In the genomic region with DNA sequence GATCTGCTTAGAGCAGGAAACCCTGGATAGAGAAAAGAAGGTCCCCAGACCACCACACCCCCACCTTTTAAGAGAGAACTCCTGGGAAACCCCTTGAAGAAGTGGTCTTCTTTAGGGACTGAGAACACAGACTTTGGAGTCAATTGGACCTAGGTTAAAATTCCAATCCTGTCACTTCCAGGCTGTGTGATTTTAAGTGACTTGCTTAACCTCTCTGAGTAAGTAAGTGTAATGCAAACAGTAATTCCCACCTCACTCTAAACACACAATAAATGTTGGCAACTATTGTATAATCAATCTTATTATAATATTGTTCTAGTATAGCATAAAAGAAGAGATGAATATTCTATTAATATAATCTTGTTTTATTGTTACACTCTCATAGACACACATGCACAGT, we compare ENCODE assay signal across 16 cellular contexts. TPM values are rescaled to one million over a fixed set of nuclear protein-coding genes. Genes with fewer than 3 reads are reported as not detected.
DNase-seq lines count a peak whose midpoint lies in the region; ATAC-seq and TF ChIP-seq lines count a peak whose summit lies in the region.
"Had no signal": no experiment of that assay in that cellular context is flagged by ENCODE, and none has a peak within 500 bp of the region (broad histone marks: within the 10 kb centered on the region; RNA-seq: fewer than 3 reads in every experiment).

No MANE protein-coding gene starts in this region.

- POLR2A ChIA-PET in activated CD4-positive, alpha-beta T cell treated with anti-CD3 and anti-CD28 coated beads, Interleukin-2, amount 10 ng/mL, durations not matched to agents 7 days and 5 days (lab: Charles Lee) = no interaction called here
- POLR2A ChIA-PET in activated CD4-positive, alpha-beta T cell treated with anti-CD3 and anti-CD28 coated beads for 36 hours (lab: Charles Lee) = no interaction called here
- POLR2A ChIA-PET in HEK293T (lab: Yijun Ruan, JAX) = no interaction called here

- peak overlapping the region; percentile 60 for H3K27ac Mint-ChIP-seq in activated CD4-positive, alpha-beta T cell treated with anti-CD3 and anti-CD28 coated beads, Interleukin-2, amount 10 ng/mL, durations not matched to agents 7 days and 5 days
- H3K27ac Mint-ChIP-seq in activated CD4-positive, alpha-beta T cell treated with anti-CD3 and anti-CD28 coated beads for 36 hours = no peak overlapping the region
- no peak overlapping the region for H3K27ac Mint-ChIP-seq in endothelial cell (ENCODE audit: unreplicated experiment)
- peak overlapping the region; percentile 21 for H3K27ac Mint-ChIP-seq in stimulated activated effector memory CD8-positive, alpha-beta T cell treated with anti-CD3 and anti-CD28 coated beads, Interleukin-12 subunit alpha, Interleukin-12 subunit beta, amount 100 ng/mL, for 72 hours

- peak overlapping the region; percentile 9 for H3K27ac ChIP-seq in RWPE2 (ENCODE audit: poor library complexity, severe bottlenecking)

- H3K36me3 ChIP-seq in RWPE2 (ENCODE audit: low read depth) = no peaks in the 10 kb centered on the region

- H3K27me3 ChIP-seq in RWPE2 (ENCODE audit: insufficient read depth, poor library complexity, severe bottlenecking) = no peaks in the 10 kb centered on the region

- CTCF ChIA-PET in activated CD4-positive, alpha-beta T cell treated with anti-CD3 and anti-CD28 coated beads, Interleukin-2, amount 10 ng/mL, durations not matched to agents 7 days and 5 days (lab: Charles Lee) = no interaction called here
- CTCF ChIA-PET in activated CD4-positive, alpha-beta T cell treated with anti-CD3 and anti-CD28 coated beads for 36 hours (lab: Charles Lee) = interaction anchor here (0.6 to 3.1 kb wide), 3 partner anchors 55 to 994 kb away, joined by 3 to 19 read pairs (median 3); a partner anchor contains a TSS
- CTCF ChIA-PET in HEK293T (lab: Yijun Ruan, JAX) = no interaction called here

- H3K36me3 Mint-ChIP-seq in activated CD4-positive, alpha-beta T cell treated with anti-CD3 and anti-CD28 coated beads, Interleukin-2, amount 10 ng/mL, durations not matched to agents 7 days and 5 days (ENCODE audit: low read depth) = no peaks in the 10 kb centered on the region
- no peaks in the 10 kb centered on the region for H3K36me3 Mint-ChIP-seq in activated CD4-positive, alpha-beta T cell treated with anti-CD3 and anti-CD28 coated beads for 36 hours (ENCODE audit: low read depth)
- H3K36me3 Mint-ChIP-seq in endothelial cell (ENCODE audit: low read depth, unreplicated experiment) = no peaks in the 10 kb centered on the region
- H3K36me3 Mint-ChIP-seq in stimulated activated effector memory CD8-positive, alpha-beta T cell treated with anti-CD3 and anti-CD28 coated beads, Interleukin-12 subunit alpha, Interleukin-12 subunit beta, amount 100 ng/mL, for 72 hours = peaks cover 8% of the 10 kb centered on the region

- no peak for ATAC-seq in activated CD4-positive, alpha-beta T cell treated with anti-CD3 and anti-CD28 coated beads for 36 hours
- ATAC-seq in RWPE2 (ENCODE audit: low read depth) (no peak), HG02610 (IDR thresholded peaks at IDR 0.05; ENCODE audit: unreplicated experiment) (no peak)
- ATAC-seq in stimulated activated effector memory CD8-positive, alpha-beta T cell treated with anti-CD3 and anti-CD28 coated beads, Interleukin-12 subunit alpha, Interleukin-12 subunit beta, amount 100 ng/mL, for 72 hours = no peak

- no peaks in the 10 kb centered on the region for H3K9me3 ChIP-seq in RWPE2 (ENCODE audit: severe bottlenecking)

- H3K4me3 ChIP-seq in RWPE2 (ENCODE audit: severe bottlenecking) = no peak overlapping the region

- no peak overlapping the region for H3K4me3 Mint-ChIP-seq in activated CD4-positive, alpha-beta T cell treated with anti-CD3 and anti-CD28 coated beads, Interleukin-2, amount 10 ng/mL, durations not matched to agents 7 days and 5 days
- H3K4me3 Mint-ChIP-seq in activated CD4-positive, alpha-beta T cell treated with anti-CD3 and anti-CD28 coated beads for 36 hours = no peak overlapping the region
- H3K4me3 Mint-ChIP-seq in endothelial cell (ENCODE audit: unreplicated experiment) = peak overlapping the region; percentile 4
- peak overlapping the region; percentile 51 for H3K4me3 Mint-ChIP-seq in stimulated activated effector memory CD8-positive, alpha-beta T cell treated with anti-CD3 and anti-CD28 coated beads, Interleukin-12 subunit alpha, Interleukin-12 subunit beta, amount 100 ng/mL, for 72 hours

- peaks cover 41% of the 10 kb centered on the region for H3K4me1 Mint-ChIP-seq in activated CD4-positive, alpha-beta T cell treated with anti-CD3 and anti-CD28 coated beads, Interleukin-2, amount 10 ng/mL, durations not matched to agents 7 days and 5 days
- peaks cover 35% of the 10 kb centered on the region for H3K4me1 Mint-ChIP-seq in activated CD4-positive, alpha-beta T cell treated with anti-CD3 and anti-CD28 coated beads for 36 hours
- peaks cover 13% of the 10 kb centered on the region for H3K4me1 Mint-ChIP-seq in endothelial cell (ENCODE audit: unreplicated experiment)
- peaks cover 62% of the 10 kb centered on the region for H3K4me1 Mint-ChIP-seq in stimulated activated effector memory CD8-positive, alpha-beta T cell treated with anti-CD3 and anti-CD28 coated beads, Interleukin-12 subunit alpha, Interleukin-12 subunit beta, amount 100 ng/mL, for 72 hours

- intact Hi-C loops in activated CD4-positive, alpha-beta T cell treated with anti-CD3 and anti-CD28 coated beads for 36 hours (cut with DNase I, micrococcal nuclease) = no loop called here

- TF ChIP-seq CTCF in RWPE2 (IDR thresholded peaks at IDR 0.05; ENCODE audit: poor library complexity, severe bottlenecking) = no peak
- no peak for TF ChIP-seq CTCF in endothelial cell (IDR thresholded peaks at IDR 0.05; ENCODE audit: unreplicated experiment)

- H3K9me3 Mint-ChIP-seq in activated CD4-positive, alpha-beta T cell treated with anti-CD3 and anti-CD28 coated beads, Interleukin-2, amount 10 ng/mL, durations not matched to agents 7 days and 5 days = no peaks in the 10 kb centered on the region
- no peaks in the 10 kb centered on the region for H3K9me3 Mint-ChIP-seq in activated CD4-positive, alpha-beta T cell treated with anti-CD3 and anti-CD28 coated beads for 36 hours (ENCODE audit: low read depth)
- no peaks in the 10 kb centered on the region for H3K9me3 Mint-ChIP-seq in endothelial cell (ENCODE audit: unreplicated experiment)
- H3K9me3 Mint-ChIP-seq in stimulated activated effector memory CD8-positive, alpha-beta T cell treated with anti-CD3 and anti-CD28 coated beads, Interleukin-12 subunit alpha, Interleukin-12 subunit beta, amount 100 ng/mL, for 72 hours = no peaks in the 10 kb centered on the region

- no peak for DNase-seq in activated CD4-positive, alpha-beta T cell treated with anti-CD3 and anti-CD28 coated beads, Interleukin-2, amount 10 ng/mL, durations not matched to agents 7 days and 5 days
- DNase-seq in activated CD4-positive, alpha-beta T cell treated with anti-CD3 and anti-CD28 coated beads for 36 hours = no peak
- DNase-seq in RWPE2 (ENCODE audit: low spot score) = no peak
- DNase-seq in endothelial cell (ENCODE audit: low spot score) = no peak
- no peak for DNase-seq in stimulated activated effector memory CD8-positive, alpha-beta T cell treated with anti-CD3 and anti-CD28 coated beads, Interleukin-12 subunit alpha, Interleukin-12 subunit beta, amount 100 ng/mL, for 72 hours (ENCODE audit: low spot score in 2 of 2)
- DNase-seq in HEK293T (ENCODE audit: extremely low spot score) = no peak
- DNase-seq in cerebellar cortex (ENCODE audit: low spot score) = no peak
- DNase-seq: DMS79, NCI-H1092 treated with DMSO at 0.1 percent for 48 hours, NCI-H524 treated with DMSO at 0.1 percent for 48 hours, SW 1271 had no signal

- H3K27me3 Mint-ChIP-seq in activated CD4-positive, alpha-beta T cell treated with anti-CD3 and anti-CD28 coated beads, Interleukin-2, amount 10 ng/mL, durations not matched to agents 7 days and 5 days = no peaks in the 10 kb centered on the region
- H3K27me3 Mint-ChIP-seq in activated CD4-positive, alpha-beta T cell treated with anti-CD3 and anti-CD28 coated beads for 36 hours = no peaks in the 10 kb centered on the region
- H3K27me3 Mint-ChIP-seq in endothelial cell (ENCODE audit: unreplicated experiment) = peaks cover 4% of the 10 kb centered on the region

- peaks cover 21% of the 10 kb centered on the region for H3K4me1 ChIP-seq in RWPE2 (ENCODE audit: insufficient read depth, poor library complexity, severe bottlenecking)

TF ChIP-seq in HEK293T, 16 proteins besides CTCF, POLR2A, EP300 and RAD21 (continues in another document):
- TF ChIP-seq SP1 (IDR thresholded peaks at IDR 0.05) = no peak
- TF ChIP-seq NFRKB (IDR thresholded peaks at IDR 0.05) = no peak
- TF ChIP-seq CTBP1 (IDR thresholded peaks at IDR 0.05; ENCODE audit: borderline replicate concordance) = no peak
- TF ChIP-seq FOXM1 (IDR thresholded peaks at IDR 0.05; ENCODE audit: borderline replicate concordance) = no peak
- no peak for TF ChIP-seq BHLHE40 (IDR thresholded peaks at IDR 0.05; ENCODE audit: borderline replicate concordance)
- no peak for TF ChIP-seq ZNF384 (IDR thresholded peaks at IDR 0.05)
- TF ChIP-seq L3MBTL2 (conservative IDR thresholded peaks at IDR 0.05) = no peak
- no peak for TF ChIP-seq FOXA1 (IDR thresholded peaks at IDR 0.05)
- TF ChIP-seq TARDBP (IDR thresholded peaks at IDR 0.05) = no peak

RNA-seq across cellular contexts. Expression of a gene that starts 3.3 kb away (rescaled TPM):
- 10 to 100 TPM in 1 of 2 experiments, 1 to 10 TPM in 1; 9.7 to 12.5 TPM for total RNA-seq in activated CD4-positive, alpha-beta T cell treated with anti-CD3 and anti-CD28 coated beads, Interleukin-2, amount 10 ng/mL, durations not matched to agents 7 days and 5 days
- total RNA-seq in activated CD4-positive, alpha-beta T cell treated with anti-CD3 and anti-CD28 coated beads for 36 hours = 1 to 10 TPM; 8.5 to 9.2 TPM
- total RNA-seq in endothelial cell (ENCODE audit: unreplicated experiment) = 10.4 TPM

RNA-seq across cellular contexts. Expression of a gene that starts 15.0 kb away (rescaled TPM):
- not detected for total RNA-seq in activated CD4-positive, alpha-beta T cell treated with anti-CD3 and anti-CD28 coated beads, Interleukin-2, amount 10 ng/mL, durations not matched to agents 7 days and 5 days
- total RNA-seq in activated CD4-positive, alpha-beta T cell treated with anti-CD3 and anti-CD28 coated beads for 36 hours = not detected
- not detected for total RNA-seq in endothelial cell (ENCODE audit: unreplicated experiment)
- total RNA-seq: A673, astrocyte, mesenteric fat pad, renal cortical epithelial cell had no signal

RNA-seq across cellular contexts. Expression of a gene that starts 47.6 kb away (rescaled TPM):
- total RNA-seq in activated CD4-positive, alpha-beta T cell treated with anti-CD3 and anti-CD28 coated beads, Interleukin-2, amount 10 ng/mL, durations not matched to agents 7 days and 5 days = 1 to 10 TPM; 4.6 TPM
- total RNA-seq in activated CD4-positive, alpha-beta T cell treated with anti-CD3 and anti-CD28 coated beads for 36 hours = 1 to 10 TPM; 4.8 to 5.6 TPM
- total RNA-seq in endothelial cell (ENCODE audit: unreplicated experiment) = 8.8 TPM

RNA-seq across cellular contexts. Expression of a gene that starts 48.4 kb away (rescaled TPM):
- total RNA-seq in activated CD4-positive, alpha-beta T cell treated with anti-CD3 and anti-CD28 coated beads, Interleukin-2, amount 10 ng/mL, durations not matched to agents 7 days and 5 days = not detected
- not detected for total RNA-seq in activated CD4-positive, alpha-beta T cell treated with anti-CD3 and anti-CD28 coated beads for 36 hours
- total RNA-seq in endothelial cell (ENCODE audit: unreplicated experiment) = 20.7 TPM
- total RNA-seq: A673 had no signal

RNA-seq across cellular contexts. Expression of a gene that starts 55.3 kb away (rescaled TPM):
- total RNA-seq in activated CD4-positive, alpha-beta T cell treated with anti-CD3 and anti-CD28 coated beads, Interleukin-2, amount 10 ng/mL, durations not matched to agents 7 days and 5 days = 100 to 1,000 TPM; 167 to 202 TPM
- 100 to 1,000 TPM; 282 to 345 TPM for total RNA-seq in activated CD4-positive, alpha-beta T cell treated with anti-CD3 and anti-CD28 coated beads for 36 hours
- 167 TPM for total RNA-seq in endothelial cell (ENCODE audit: unreplicated experiment)

Comparison
In these comparisons a context has a peak if more than half of its experiments do, and no peak if none do; other contexts are left out.
1. H3K27ac Mint-ChIP-seq: peak in activated CD4-positive, alpha-beta T cell treated with anti-CD3 and anti-CD28 coated beads, Interleukin-2, amount 10 ng/mL, durations not matched to agents 7 days and 5 days (single experiment) and stimulated activated effector memory CD8-positive, alpha-beta T cell treated with anti-CD3 and anti-CD28 coated beads, Interleukin-12 subunit alpha, Interleukin-12 subunit beta, amount 100 ng/mL, for 72 hours (single experiment); none in activated CD4-positive, alpha-beta T cell treated with anti-CD3 and anti-CD28 coated beads for 36 hours (single experiment) and endothelial cell (single experiment).
2. H3K4me3 Mint-ChIP-seq: peak in endothelial cell (single experiment) and stimulated activated effector memory CD8-positive, alpha-beta T cell treated with anti-CD3 and anti-CD28 coated beads, Interleukin-12 subunit alpha, Interleukin-12 subunit beta, amount 100 ng/mL, for 72 hours (single experiment); none in activated CD4-positive, alpha-beta T cell treated with anti-CD3 and anti-CD28 coated beads, Interleukin-2, amount 10 ng/mL, durations not matched to agents 7 days and 5 days (single experiment) and activated CD4-positive, alpha-beta T cell treated with anti-CD3 and anti-CD28 coated beads for 36 hours (single experiment).